ENCODE assay signal across 18 cellular contexts in genomic region chr13:33326246-33326645, GRCh38. TPM values are rescaled to one million over a fixed set of nuclear protein-coding genes. Genes with fewer than 3 reads are reported as not detected.
"Had no signal": no experiment of that assay in that cellular context is flagged by ENCODE, and none has a peak within 500 bp of the region (broad histone marks: within the 10 kb centered on the region; RNA-seq: fewer than 3 reads in every experiment).

No MANE protein-coding gene starts in this region.

- H3K9me3 ChIP-seq: ascending aorta, esophagus muscularis mucosa, psoas muscle, right lobe of liver, upper lobe of right lung had no signal

- H3K9me3 Mint-ChIP-seq: activated naive CD4-positive, alpha-beta T cell treated with anti-CD3 and anti-CD28 coated beads, Interleukin-2, amount 10 ng/mL, durations not matched to agents 7 days and 5 days; activated T-helper 2 cell treated with anti-CD3 and anti-CD28 coated beads, Interferon-gamma antibody, Interleukin-2, Interleukin-4, amounts not matched to agents 10 μg/mL and 5 μg/mL and 100 μg/mL, durations not matched to agents 14 hours and 24 hours and 36 hours; memory B cell; stimulated activated naive CD8-positive, alpha-beta T cell treated with anti-CD3 and anti-CD28 coated beads, Interleukin-15, Interleukin-2, amounts not matched to agents 100 ng/mL and 50 ng/mL, for 24 hours had no signal

- H3K4me1 ChIP-seq: right lobe of liver, upper lobe of right lung had no signal

- H3K4me3 ChIP-seq: ascending aorta, dorsolateral prefrontal cortex, esophagus muscularis mucosa, psoas muscle, right lobe of liver, upper lobe of right lung had no signal

- H3K27ac ChIP-seq: ascending aorta, dorsolateral prefrontal cortex, esophagus muscularis mucosa, psoas muscle, right lobe of liver, upper lobe of right lung had no signal

- DNase-seq: activated CD4-positive, alpha-beta T cell treated with anti-CD3 and anti-CD28 coated beads, Interleukin-2, amount 50 U/mL, for 48 hours; activated CD8-positive, alpha-beta memory T cell treated with anti-CD3 and anti-CD28 coated beads, Interleukin-2, amount 10 ng/mL, durations not matched to agents 7 days and 5 days; activated naive CD4-positive, alpha-beta T cell treated with anti-CD3 and anti-CD28 coated beads, Interleukin-2, amount 10 ng/mL, durations not matched to agents 7 days and 5 days; activated T-cell treated with anti-CD3 and anti-CD28 coated beads, Interleukin-2, amount 50 U/mL, for 1 hour; dorsolateral prefrontal cortex; islet precursor cell; natural killer cell; psoas muscle; right lobe of liver; T-helper 1 cell; T1000; upper lobe of right lung had no signal

- H3K27me3 ChIP-seq: ascending aorta, dorsolateral prefrontal cortex, esophagus muscularis mucosa, right lobe of liver, upper lobe of right lung had no signal

- H3K36me3 ChIP-seq: ascending aorta, esophagus muscularis mucosa, right lobe of liver, upper lobe of right lung had no signal

- H3K4me3 Mint-ChIP-seq: activated CD8-positive, alpha-beta memory T cell treated with anti-CD3 and anti-CD28 coated beads, Interleukin-2, amount 10 ng/mL, durations not matched to agents 7 days and 5 days; activated naive CD4-positive, alpha-beta T cell treated with anti-CD3 and anti-CD28 coated beads, Interleukin-2, amount 10 ng/mL, durations not matched to agents 7 days and 5 days; memory B cell; natural killer cell; stimulated activated naive CD8-positive, alpha-beta T cell treated with anti-CD3 and anti-CD28 coated beads, Interleukin-15, Interleukin-2, amounts not matched to agents 100 ng/mL and 50 ng/mL, for 24 hours had no signal

- H3K27ac Mint-ChIP-seq: activated CD8-positive, alpha-beta memory T cell treated with anti-CD3 and anti-CD28 coated beads, Interleukin-2, amount 10 ng/mL, durations not matched to agents 7 days and 5 days; activated naive CD4-positive, alpha-beta T cell treated with anti-CD3 and anti-CD28 coated beads, Interleukin-2, amount 10 ng/mL, durations not matched to agents 7 days and 5 days; activated T-helper 2 cell treated with anti-CD3 and anti-CD28 coated beads, Interferon-gamma antibody, Interleukin-2, Interleukin-4, amounts not matched to agents 10 μg/mL and 5 μg/mL and 100 μg/mL, durations not matched to agents 14 hours and 24 hours and 36 hours; memory B cell; natural killer cell; stimulated activated naive CD8-positive, alpha-beta T cell treated with anti-CD3 and anti-CD28 coated beads, Interleukin-15, Interleukin-2, amounts not matched to agents 100 ng/mL and 50 ng/mL, for 24 hours had no signal

- H3K27me3 Mint-ChIP-seq: activated naive CD4-positive, alpha-beta T cell treated with anti-CD3 and anti-CD28 coated beads, Interleukin-2, amount 10 ng/mL, durations not matched to agents 7 days and 5 days; memory B cell had no signal

- H3K36me3 Mint-ChIP-seq: activated CD8-positive, alpha-beta memory T cell treated with anti-CD3 and anti-CD28 coated beads, Interleukin-2, amount 10 ng/mL, durations not matched to agents 7 days and 5 days; activated naive CD4-positive, alpha-beta T cell treated with anti-CD3 and anti-CD28 coated beads, Interleukin-2, amount 10 ng/mL, durations not matched to agents 7 days and 5 days; memory B cell; natural killer cell had no signal

- H3K4me1 Mint-ChIP-seq: activated CD8-positive, alpha-beta memory T cell treated with anti-CD3 and anti-CD28 coated beads, Interleukin-2, amount 10 ng/mL, durations not matched to agents 7 days and 5 days; activated naive CD4-positive, alpha-beta T cell treated with anti-CD3 and anti-CD28 coated beads, Interleukin-2, amount 10 ng/mL, durations not matched to agents 7 days and 5 days; memory B cell; natural killer cell had no signal

- ATAC-seq: activated CD8-positive, alpha-beta memory T cell treated with anti-CD3 and anti-CD28 coated beads, Interleukin-2, amount 10 ng/mL, durations not matched to agents 7 days and 5 days; left lobe of liver; natural killer cell; psoas muscle; right lobe of liver; upper lobe of right lung had no signal

RNA-seq across cellular contexts. Expression of gene STARD13, which starts 40.7 kb away (rescaled TPM):
- total RNA-seq: natural killer cell had no signal
